Comparison of ENCODE assay signal across 12 cellular contexts in genomic region chr7:111103678-111104274, GRCh38. TPM values are rescaled to one million over a fixed set of nuclear protein-coding genes. Genes with fewer than 3 reads are reported as not detected.
DNase-seq lines count a peak whose midpoint lies in the region; ATAC-seq lines count a peak whose summit lies in the region.
"Had no signal": no experiment of that assay in that cellular context is flagged by ENCODE, and none has a peak within 500 bp of the region (broad histone marks: within the 10 kb centered on the region; RNA-seq: fewer than 3 reads in every experiment).

No MANE protein-coding gene starts in this region.

- DNase-seq in activated T-helper 2 cell treated with anti-CD3 and anti-CD28 coated beads, Interferon-gamma antibody, Interleukin-2, Interleukin-4, amounts not matched to agents 10 μg/mL and 5 μg/mL and 100 μg/mL, durations not matched to agents 14 hours and 24 hours and 36 hours (ENCODE audit: low spot score), result no peak
- DNase-seq in NCI-H1105 treated with DMSO at 0.1 percent for 48 hours (lab: John Stamatoyannopoulos, UW), result no peak
- DNase-seq in SIG-M5 treated with dmso at 0.1 percent for 504 hours (lab: John Stamatoyannopoulos, UW; ENCODE audit: unreplicated experiment), result no peak
- no peak for DNase-seq in DMS114 treated with DMSO at 0.1 percent for 48 hours (lab: John Stamatoyannopoulos, UW; ENCODE audit: unreplicated experiment)
- DNase-seq in GF-D8 (lab: John Stamatoyannopoulos, UW), result no peak
- DNase-seq: cerebellar nuclear complex, NCI-H226, posterior cingulate gyrus had no signal

- peaks cover 73% of the 10 kb centered on the region for H3K4me1 Mint-ChIP-seq in activated T-helper 2 cell treated with anti-CD3 and anti-CD28 coated beads, Interferon-gamma antibody, Interleukin-2, Interleukin-4, amounts not matched to agents 10 μg/mL and 5 μg/mL and 100 μg/mL, durations not matched to agents 14 hours and 24 hours and 36 hours (ENCODE audit: low read depth)

- intact Hi-C loops in activated T-helper 2 cell treated with anti-CD3 and anti-CD28 coated beads, Interferon-gamma antibody, Interleukin-2, Interleukin-4, amounts not matched to agents 10 μg/mL and 5 μg/mL and 100 μg/mL, durations not matched to agents 14 hours and 24 hours and 36 hours (cut with micrococcal nuclease), result no loop called here

- no peak overlapping the region for H3K4me3 Mint-ChIP-seq in activated T-helper 2 cell treated with anti-CD3 and anti-CD28 coated beads, Interferon-gamma antibody, Interleukin-2, Interleukin-4, amounts not matched to agents 10 μg/mL and 5 μg/mL and 100 μg/mL, durations not matched to agents 14 hours and 24 hours and 36 hours (ENCODE audit: low read depth)

- H3K9me3 Mint-ChIP-seq in activated T-helper 2 cell treated with anti-CD3 and anti-CD28 coated beads, Interferon-gamma antibody, Interleukin-2, Interleukin-4, amounts not matched to agents 10 μg/mL and 5 μg/mL and 100 μg/mL, durations not matched to agents 14 hours and 24 hours and 36 hours, result no peaks in the 10 kb centered on the region

- H3K27ac Mint-ChIP-seq in activated T-helper 2 cell treated with anti-CD3 and anti-CD28 coated beads, Interferon-gamma antibody, Interleukin-2, Interleukin-4, amounts not matched to agents 10 μg/mL and 5 μg/mL and 100 μg/mL, durations not matched to agents 14 hours and 24 hours and 36 hours, result peak overlapping the region; percentile 58

- ATAC-seq in GM18858 (IDR thresholded peaks at IDR 0.05; ENCODE audit: unreplicated experiment) (peak; percentile 59), GM21381 (IDR thresholded peaks at IDR 0.05; ENCODE audit: unreplicated experiment) (peak; percentile 63), HG03066 (IDR thresholded peaks at IDR 0.05; ENCODE audit: low read depth, unreplicated experiment) (peak; percentile 82)

- no peaks in the 10 kb centered on the region for H3K27me3 Mint-ChIP-seq in activated T-helper 2 cell treated with anti-CD3 and anti-CD28 coated beads, Interferon-gamma antibody, Interleukin-2, Interleukin-4, amounts not matched to agents 10 μg/mL and 5 μg/mL and 100 μg/mL, durations not matched to agents 14 hours and 24 hours and 36 hours (ENCODE audit: low read depth)

- peaks cover 81% of the 10 kb centered on the region for H3K36me3 Mint-ChIP-seq in activated T-helper 2 cell treated with anti-CD3 and anti-CD28 coated beads, Interferon-gamma antibody, Interleukin-2, Interleukin-4, amounts not matched to agents 10 μg/mL and 5 μg/mL and 100 μg/mL, durations not matched to agents 14 hours and 24 hours and 36 hours (ENCODE audit: low read depth)

RNA-seq across cellular contexts. Expression of gene LRRN3, which starts 12.8 kb away (rescaled TPM):
- 28.0 and 29.4 TPM in 2 replicates for total RNA-seq in activated T-helper 2 cell treated with anti-CD3 and anti-CD28 coated beads, Interferon-gamma antibody, Interleukin-2, Interleukin-4, amounts not matched to agents 10 μg/mL and 5 μg/mL and 100 μg/mL, durations not matched to agents 14 hours and 24 hours and 36 hours
- total RNA-seq: SJSA1 had no signal
